Comparison of ENCODE assay signal across 15 cellular contexts in genomic region chr12:105804591-105805265, GRCh38.
A peak's percentile ranks its signal among the peaks of the same experiment; 100 is the strongest.
DNase-seq lines count a peak whose midpoint lies in the region; ATAC-seq lines count a peak whose summit lies in the region.
"Had no signal": no experiment of that assay in that cellular context is flagged by ENCODE, and none has a peak within 500 bp of the region (broad histone marks: within the 10 kb centered on the region; RNA-seq: fewer than 3 reads in every experiment).

No MANE protein-coding gene starts in this region.

- ATAC-seq in GM21737 (IDR thresholded peaks at IDR 0.05; ENCODE audit: unreplicated experiment), result no peak
- ATAC-seq: HepG2 had no signal

- H3K27me3 Mint-ChIP-seq in activated T-cell treated with anti-CD3 and anti-CD28 coated beads, Interleukin-2, amount 50 U/mL, for 24 hours, result no peaks in the 10 kb centered on the region
- H3K27me3 Mint-ChIP-seq: IgD-negative memory B cell had no signal

- no peaks in the 10 kb centered on the region for H3K36me3 Mint-ChIP-seq in activated T-cell treated with anti-CD3 and anti-CD28 coated beads, Interleukin-2, amount 50 U/mL, for 24 hours (ENCODE audit: low read depth)
- H3K36me3 Mint-ChIP-seq: CD14-positive monocyte; CD4-positive, alpha-beta memory T cell; IgD-negative memory B cell had no signal

- H3K9me3 Mint-ChIP-seq in activated T-cell treated with anti-CD3 and anti-CD28 coated beads, Interleukin-2, amount 50 U/mL, for 24 hours, result no peaks in the 10 kb centered on the region
- H3K9me3 Mint-ChIP-seq: H9 had no signal

- peak; percentile 30 for DNase-seq in DMS53 (lab: John Stamatoyannopoulos, UW)
- no peak for DNase-seq in DMS53 treated with DMSO at 0.1 percent for 48 hours (lab: John Stamatoyannopoulos, UW; ENCODE audit: unreplicated experiment)
- peak; percentile 70 for DNase-seq in NCI-H69 (lab: John Stamatoyannopoulos, UW)
- peak; percentile 62 for DNase-seq in cerebellum (ENCODE audit: low spot score)
- DNase-seq in kidney tubule cell (ENCODE audit: low spot score), result no peak
- DNase-seq in activated T-cell treated with anti-CD3 and anti-CD28 coated beads, Interleukin-2, amount 50 U/mL, for 24 hours, result no peak
- DNase-seq: 8988T; CD4-positive, alpha-beta memory T cell; DMS79; GF-D8; H9 had no signal

- no peak overlapping the region for H3K4me3 Mint-ChIP-seq in activated T-cell treated with anti-CD3 and anti-CD28 coated beads, Interleukin-2, amount 50 U/mL, for 24 hours
- H3K4me3 Mint-ChIP-seq: CD14-positive monocyte; CD4-positive, alpha-beta memory T cell; H9; IgD-negative memory B cell had no signal

- H3K4me1 Mint-ChIP-seq in activated T-cell treated with anti-CD3 and anti-CD28 coated beads, Interleukin-2, amount 50 U/mL, for 24 hours (ENCODE audit: low read depth), result no peaks in the 10 kb centered on the region
- H3K4me1 Mint-ChIP-seq: CD14-positive monocyte; CD4-positive, alpha-beta memory T cell; H9; IgD-negative memory B cell had no signal

- H3K27ac Mint-ChIP-seq in activated T-cell treated with anti-CD3 and anti-CD28 coated beads, Interleukin-2, amount 50 U/mL, for 24 hours, result no peak overlapping the region
- H3K27ac Mint-ChIP-seq: CD14-positive monocyte; CD4-positive, alpha-beta memory T cell; H9; IgD-negative memory B cell had no signal

Comparison
In these comparisons a context has a peak if more than half of its experiments do, and no peak if none do; other contexts are left out.
1. DNase-seq: peak in DMS53 (single experiment), NCI-H69 (single experiment) and cerebellum (single experiment); none in DMS53 treated with DMSO at 0.1 percent for 48 hours (single experiment), kidney tubule cell (single experiment) and activated T-cell treated with anti-CD3 and anti-CD28 coated beads, Interleukin-2, amount 50 U/mL, for 24 hours (single experiment).